Comparison of ENCODE assay signal across 26 cellular contexts in the genomic region with DNA sequence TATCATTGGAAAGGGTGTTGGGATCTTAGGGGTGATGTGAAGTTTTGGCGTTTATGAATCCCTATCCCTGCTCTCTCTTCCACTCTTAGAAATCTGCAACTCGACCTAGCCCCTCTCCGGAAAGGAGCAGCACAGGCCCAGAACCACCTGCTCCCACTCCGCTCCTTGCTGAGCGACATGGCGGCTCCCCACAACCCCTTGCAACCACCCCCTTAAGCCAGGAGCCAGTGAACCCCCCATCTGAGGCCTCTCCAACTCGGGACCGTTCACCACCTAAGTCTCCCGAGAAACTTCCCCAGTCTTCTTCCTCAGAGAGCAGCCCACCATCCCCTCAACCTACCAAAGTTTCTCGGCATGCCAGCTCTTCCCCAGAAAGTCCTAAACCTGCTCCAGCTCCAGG. TPM values are rescaled to one million over a fixed set of nuclear protein-coding genes. Genes with fewer than 3 reads are reported as not detected.
"Had no signal": no experiment of that assay in that cellular context is flagged by ENCODE, and none has a peak within 500 bp of the region (broad histone marks: within the 10 kb centered on the region; RNA-seq: fewer than 3 reads in every experiment).

No MANE protein-coding gene starts in this region.

- DNase-seq: activated CD8-positive, alpha-beta memory T cell treated with anti-CD3 and anti-CD28 coated beads, Interleukin-2, amount 50 U/mL, for 48 hours; activated gamma-delta T cell; activated naive CD4-positive, alpha-beta T cell treated with anti-CD3 and anti-CD28 coated beads, Interleukin-2, amount 50 U/mL, for 16 hours; activated T-cell treated with anti-CD3 and anti-CD28 coated beads, Interleukin-2, amount 50 U/mL, for 4 hours; central memory CD4-positive, alpha-beta T cell; colonic mucosa; dorsolateral prefrontal cortex; islet precursor cell; ovary; stimulated activated CD4-positive, alpha-beta T cell treated with anti-CD3 and anti-CD28 coated beads, Interleukin-12 subunit alpha, Interleukin-12 subunit beta, amount 100 ng/mL, for 4 hours; stomach; T-cell had no signal

- H3K4me3 ChIP-seq: ascending aorta, colonic mucosa, dorsolateral prefrontal cortex, heart left ventricle, ovary, prostate gland, stomach, suprapubic skin, tibial nerve had no signal

- H3K4me3 Mint-ChIP-seq: activated T-cell treated with anti-CD3 and anti-CD28 coated beads, Interleukin-2, amount 50 U/mL, for 4 hours; mesothelial cell of epicardium; nephron; T-cell had no signal

- H3K27me3 Mint-ChIP-seq: T-cell had no signal

- H3K9me3 ChIP-seq: ascending aorta, colonic mucosa, heart left ventricle, neutrophil, ovary, prostate gland, stomach, suprapubic skin, tibial nerve had no signal

- H3K9me3 Mint-ChIP-seq: activated T-cell treated with anti-CD3 and anti-CD28 coated beads, Interleukin-2, amount 50 U/mL, for 4 hours; T-cell had no signal

- H3K27ac Mint-ChIP-seq: mesothelial cell of epicardium, nephron, T-cell had no signal

- H3K4me1 ChIP-seq: prostate gland had no signal

- H3K27ac ChIP-seq: ascending aorta, colonic mucosa, dorsolateral prefrontal cortex, heart left ventricle, neutrophil, ovary, prostate gland, stomach, suprapubic skin, tibial nerve had no signal

- H3K36me3 ChIP-seq: ovary had no signal

- H3K27me3 ChIP-seq: ascending aorta, colonic mucosa, dorsolateral prefrontal cortex, heart left ventricle, neutrophil, ovary, stomach, suprapubic skin, tibial nerve had no signal

- ATAC-seq: activated T-cell treated with anti-CD3 and anti-CD28 coated beads, Interleukin-2, amount 50 U/mL, for 4 hours; SK-N-SH treated with all-trans-retinoic acid at 6 μM for 48 hours had no signal

RNA-seq across cellular contexts. Expression of a gene that starts 25.9 kb away (rescaled TPM):
- total RNA-seq: colonic mucosa, fibroblast of villous mesenchyme, heart left ventricle, lung microvascular endothelial cell, mesothelial cell of epicardium, prostate gland, stomach, suprapubic skin, T-cell, tibial nerve, urinary bladder had no signal
- polyA plus RNA-seq: adipose tissue, heart left ventricle, ovary, stomach, urinary bladder had no signal

RNA-seq across cellular contexts. Expression of a gene that starts 36.8 kb away (rescaled TPM):
- total RNA-seq: activated CD8-positive, alpha-beta memory T cell treated with anti-CD3 and anti-CD28 coated beads for 36 hours; activated T-cell treated with anti-CD3 and anti-CD28 coated beads, Interleukin-2, amount 50 U/mL, for 4 hours; ascending aorta; colonic mucosa; dorsolateral prefrontal cortex; fibroblast of villous mesenchyme; heart left ventricle; lung microvascular endothelial cell; mesothelial cell of epicardium; prostate gland; stomach; suprapubic skin; T-cell; tibial nerve; urinary bladder had no signal
- polyA plus RNA-seq: adipose tissue, heart left ventricle, ovary, stomach, urinary bladder had no signal

RNA-seq across cellular contexts. Expression of a gene that starts 41.4 kb away (rescaled TPM):
- total RNA-seq: ascending aorta had no signal
